In genomic region chr9:129069825-129070473, GRCh38 we compare ENCODE assay signal across 14 cellular contexts. TPM values are rescaled to one million over a fixed set of nuclear protein-coding genes. Genes with fewer than 3 reads are reported as not detected.
DNase-seq lines count a peak whose midpoint lies in the region; ATAC-seq and TF ChIP-seq lines count a peak whose summit lies in the region.
"Had no signal": no experiment of that assay in that cellular context is flagged by ENCODE, and none has a peak within 500 bp of the region (broad histone marks: within the 10 kb centered on the region; RNA-seq: fewer than 3 reads in every experiment).

No MANE protein-coding gene starts in this region.

- H3K79me2 ChIP-seq in Loucy (ENCODE audit: insufficient read depth, low read length), result peaks cover 20% of the 10 kb centered on the region; the same call in 1 of the 2 replicates

- H3K9me3 Mint-ChIP-seq in CD4-positive, CD25-positive, alpha-beta regulatory T cell, result no peaks in the 10 kb centered on the region
- no peaks in the 10 kb centered on the region for H3K9me3 Mint-ChIP-seq in endothelial cell (ENCODE audit: unreplicated experiment)
- H3K9me3 Mint-ChIP-seq in naive thymus-derived CD4-positive, alpha-beta T cell, result no peaks in the 10 kb centered on the region

- no peak overlapping the region for H3K27ac ChIP-seq in CD4-positive, CD25-positive, alpha-beta regulatory T cell (ENCODE audit: insufficient read depth, low read length, poor library complexity, severe bottlenecking)
- peak overlapping the region; percentile 37 for H3K27ac ChIP-seq in naive thymus-derived CD4-positive, alpha-beta T cell (ENCODE audit: low read depth, low read length)
- H3K27ac ChIP-seq: colonic mucosa, prostate gland had no signal

- CTCF ChIA-PET in naive thymus-derived CD4-positive, alpha-beta T cell (lab: Charles Lee), result no interaction called here

- intact Hi-C loops in naive thymus-derived CD4-positive, alpha-beta T cell (cut with micrococcal nuclease), result loop anchor here in 1 of 2 donors (1.0 kb wide), 1 partner anchor 11 kb away; the partner anchor contains the start of gene DOLPP1

- H3K9me2 ChIP-seq in Loucy (replicated peaks; ENCODE audit: low read depth, low read length), result no peaks in the 10 kb centered on the region

- H3F3A ChIP-seq in Loucy (ENCODE audit: low read depth), result peaks cover 11% of the 10 kb centered on the region; the same call in 1 of the 2 replicates

- H3K36me3 ChIP-seq in CD4-positive, CD25-positive, alpha-beta regulatory T cell (ENCODE audit: control insufficient read depth, insufficient read depth, low read length), result peaks cover 19% of the 10 kb centered on the region
- no peaks in the 10 kb centered on the region for H3K36me3 ChIP-seq in Loucy (ENCODE audit: insufficient read depth, low read length)
- peaks cover 0 to 25% (median 4%) of the 10 kb centered on the region in 3 experiments for H3K36me3 ChIP-seq in naive thymus-derived CD4-positive, alpha-beta T cell (ENCODE audit: control insufficient read depth in 2 of 3, insufficient read depth in 3 of 3, low read length in 3 of 3)

- POLR2A ChIA-PET in naive thymus-derived CD4-positive, alpha-beta T cell (lab: Charles Lee), result interaction anchor here (1.3 to 1.4 kb wide), 2 partner anchors 11 to 34 kb away, joined by 5 to 8 read pairs; partner anchors contain the start of genes DOLPP1 and MIGA2

- H3K9ac ChIP-seq in Loucy (ENCODE audit: low read depth, low read length, poor library complexity, severe bottlenecking), result peak overlapping the region; percentile 89

- TF ChIP-seq CTCF in Loucy (conservative IDR thresholded peaks at IDR 0.05; ENCODE audit: low read length) (no peak), endothelial cell (IDR thresholded peaks at IDR 0.05; ENCODE audit: unreplicated experiment) (peak; percentile 12)

- no peaks in the 10 kb centered on the region for H3K27me3 Mint-ChIP-seq in CD4-positive, CD25-positive, alpha-beta regulatory T cell
- peaks cover 5% of the 10 kb centered on the region for H3K27me3 Mint-ChIP-seq in endothelial cell (ENCODE audit: unreplicated experiment)
- no peaks in the 10 kb centered on the region for H3K27me3 Mint-ChIP-seq in naive thymus-derived CD4-positive, alpha-beta T cell

- H3K4me1 Mint-ChIP-seq in CD4-positive, CD25-positive, alpha-beta regulatory T cell, result peaks cover 0 to 38% (median 14%) of the 10 kb centered on the region in 4 donors
- H3K4me1 Mint-ChIP-seq in endothelial cell (ENCODE audit: unreplicated experiment), result peaks cover 6% of the 10 kb centered on the region
- peaks cover 20 to 46% (median 30%) of the 10 kb centered on the region in 7 donors for H3K4me1 Mint-ChIP-seq in naive thymus-derived CD4-positive, alpha-beta T cell

- H4K20me1 ChIP-seq in Loucy (ENCODE audit: insufficient read depth, low read length, poor library complexity, severe bottlenecking), result no peaks in the 10 kb centered on the region

- DNase-seq in CD4-positive, CD25-positive, alpha-beta regulatory T cell, result no peak
- no peak for DNase-seq in endothelial cell (ENCODE audit: low spot score)
- no peak for DNase-seq in naive thymus-derived CD4-positive, alpha-beta T cell
- no peak for DNase-seq in NCI-H524 (lab: John Stamatoyannopoulos, UW)
- DNase-seq: NCI-H1417 treated with DMSO at 0.1 percent for 48 hours, NCI-H510A treated with DMSO at 0.1 percent for 48 hours, RPMI8226 had no signal

- H3K4me1 ChIP-seq in CD4-positive, CD25-positive, alpha-beta regulatory T cell (ENCODE audit: control insufficient read depth, insufficient read depth, low read length, poor library complexity, severe bottlenecking), result peaks cover 33% of the 10 kb centered on the region
- H3K4me1 ChIP-seq in Loucy (ENCODE audit: insufficient read depth, low read length, poor library complexity, severe bottlenecking), result peaks cover 45% of the 10 kb centered on the region
- H3K4me1 ChIP-seq in naive thymus-derived CD4-positive, alpha-beta T cell (ENCODE audit: control insufficient read depth in 2 of 2, insufficient read depth in 2 of 2, low read length in 2 of 2), result peaks cover 12 to 41% of the 10 kb centered on the region in 2 donors
- H3K4me1 ChIP-seq: colonic mucosa, prostate gland had no signal

- no peak overlapping the region for H2AFZ ChIP-seq in Loucy (ENCODE audit: low read length)

- peaks cover 8% of the 10 kb centered on the region for H3K36me3 Mint-ChIP-seq in CD4-positive, CD25-positive, alpha-beta regulatory T cell
- peaks cover 15% of the 10 kb centered on the region for H3K36me3 Mint-ChIP-seq in endothelial cell (ENCODE audit: low read depth, unreplicated experiment)
- peaks cover 0 to 13% (median 0%) of the 10 kb centered on the region in 5 donors for H3K36me3 Mint-ChIP-seq in naive thymus-derived CD4-positive, alpha-beta T cell

- no peak overlapping the region for H3K4me3 ChIP-seq in CD4-positive, CD25-positive, alpha-beta regulatory T cell (ENCODE audit: low read depth, low read length)
- peak overlapping the region; percentile 68 for H3K4me3 ChIP-seq in Loucy (ENCODE audit: low read length, poor library complexity, severe bottlenecking)
- no peak overlapping the region for H3K4me3 ChIP-seq in naive thymus-derived CD4-positive, alpha-beta T cell (ENCODE audit: low read length)
- H3K4me3 ChIP-seq: colonic mucosa, prostate gland had no signal

- H3K9me3 ChIP-seq in CD4-positive, CD25-positive, alpha-beta regulatory T cell (ENCODE audit: control insufficient read depth in 2 of 2, low read length in 2 of 2), result no peaks in the 10 kb centered on the region
- H3K9me3 ChIP-seq in Loucy (ENCODE audit: insufficient read depth, low read depth, low read length), result no peaks in the 10 kb centered on the region
- no peaks in the 10 kb centered on the region for H3K9me3 ChIP-seq in naive thymus-derived CD4-positive, alpha-beta T cell (ENCODE audit: control insufficient read depth in 2 of 3, low read length in 3 of 3)
- H3K9me3 ChIP-seq: BE2C, colonic mucosa, prostate gland had no signal

- peak overlapping the region in 2 of 3 donors; percentile 44 to 73 for H3K27ac Mint-ChIP-seq in CD4-positive, CD25-positive, alpha-beta regulatory T cell
- no peak overlapping the region for H3K27ac Mint-ChIP-seq in endothelial cell (ENCODE audit: unreplicated experiment)
- H3K27ac Mint-ChIP-seq in naive thymus-derived CD4-positive, alpha-beta T cell, result peak overlapping the region in 7 of 9 donors; percentile 55 to 93 (median 91)

- H3K4me3 Mint-ChIP-seq in CD4-positive, CD25-positive, alpha-beta regulatory T cell, result no peak overlapping the region
- no peak overlapping the region for H3K4me3 Mint-ChIP-seq in endothelial cell (ENCODE audit: unreplicated experiment)
- peak overlapping the region in 3 of 10 donors; percentile 60 to 84 (median 81) for H3K4me3 Mint-ChIP-seq in naive thymus-derived CD4-positive, alpha-beta T cell

- no peaks in the 10 kb centered on the region for H3K27me3 ChIP-seq in CD4-positive, CD25-positive, alpha-beta regulatory T cell (ENCODE audit: control insufficient read depth, insufficient read depth, low read length)
- no peaks in the 10 kb centered on the region for H3K27me3 ChIP-seq in Loucy (ENCODE audit: insufficient read depth, low read length, poor library complexity, severe bottlenecking)
- no peaks in the 10 kb centered on the region for H3K27me3 ChIP-seq in naive thymus-derived CD4-positive, alpha-beta T cell (ENCODE audit: control insufficient read depth in 2 of 2, insufficient read depth in 2 of 2, low read length in 2 of 2)
- H3K27me3 ChIP-seq: BE2C, colonic mucosa had no signal

- peak overlapping the region; percentile 90 for H3K4me2 ChIP-seq in Loucy (ENCODE audit: low read depth, low read length, poor library complexity, severe bottlenecking)

- no peak for ATAC-seq in CD4-positive, CD25-positive, alpha-beta regulatory T cell (ENCODE audit: low read depth in 2 of 2)
- ATAC-seq in naive thymus-derived CD4-positive, alpha-beta T cell, result no peak
- no peak for ATAC-seq in activated CD4-positive, CD25-positive, alpha-beta regulatory T cell treated with anti-CD3 and anti-CD28 coated beads, Interleukin-2, amount 50 U/mL, for 24 hours
- ATAC-seq in GM19328 (IDR thresholded peaks at IDR 0.05; ENCODE audit: unreplicated experiment), result no peak
- no peak for ATAC-seq in GM19324 (IDR thresholded peaks at IDR 0.05; ENCODE audit: low FRiP score, unreplicated experiment)

RNA-seq across cellular contexts. Expression of gene DOLPP1, which starts 11.0 kb away (rescaled TPM):
- 3.9 TPM for total RNA-seq in CD4-positive, CD25-positive, alpha-beta regulatory T cell
- polyA plus RNA-seq in CD4-positive, CD25-positive, alpha-beta regulatory T cell, result 1 to 10 TPM; 8.6 to 9.3 (median 8.9) TPM
- total RNA-seq in endothelial cell (ENCODE audit: unreplicated experiment), result 21.4 TPM
- 10 to 100 TPM in 3 of 5 experiments, 1 to 10 TPM in 2; 5.7 to 17.1 (median 11.9) TPM for total RNA-seq in naive thymus-derived CD4-positive, alpha-beta T cell
- 10 to 100 TPM; 10.5 to 12.3 TPM for polyA plus RNA-seq in naive thymus-derived CD4-positive, alpha-beta T cell

RNA-seq across cellular contexts. Expression of gene MIGA2, which starts 33.5 kb away (rescaled TPM):
- 48.5 TPM for total RNA-seq in CD4-positive, CD25-positive, alpha-beta regulatory T cell
- 1 to 10 TPM; 6.3 to 8.0 (median 7.6) TPM for polyA plus RNA-seq in CD4-positive, CD25-positive, alpha-beta regulatory T cell
- total RNA-seq in endothelial cell (ENCODE audit: unreplicated experiment), result 32.9 TPM
- 10 to 100 TPM; 50.0 to 73.4 (median 60.7) TPM for total RNA-seq in naive thymus-derived CD4-positive, alpha-beta T cell
- polyA plus RNA-seq in naive thymus-derived CD4-positive, alpha-beta T cell, result 10 to 100 TPM in 1 of 2 donors, 1 to 10 TPM in 1; 7.1 to 15.2 TPM

RNA-seq across cellular contexts. Expression of gene CRAT, which starts 40.6 kb away (rescaled TPM):
- 12.5 TPM for total RNA-seq in CD4-positive, CD25-positive, alpha-beta regulatory T cell
- polyA plus RNA-seq in CD4-positive, CD25-positive, alpha-beta regulatory T cell, result 10 to 100 TPM in 2 of 4 donors, 1 to 10 TPM in 2; 8.7 to 11.4 (median 10.2) TPM
- 42.9 TPM for total RNA-seq in endothelial cell (ENCODE audit: unreplicated experiment)
- 10 to 100 TPM in 4 of 5 experiments, 1 to 10 TPM in 1; 7.2 to 15.6 (median 11.4) TPM for total RNA-seq in naive thymus-derived CD4-positive, alpha-beta T cell
- polyA plus RNA-seq in naive thymus-derived CD4-positive, alpha-beta T cell, result 10 to 100 TPM; 10.7 to 20.1 TPM

RNA-seq across cellular contexts. Expression of gene PTPA, which starts 41.3 kb away (rescaled TPM):
- total RNA-seq in CD4-positive, CD25-positive, alpha-beta regulatory T cell, result 53.7 TPM
- polyA plus RNA-seq in CD4-positive, CD25-positive, alpha-beta regulatory T cell, result 10 to 100 TPM; 12.9 to 21.6 (median 16.0) TPM
- total RNA-seq in endothelial cell (ENCODE audit: unreplicated experiment), result 120 TPM
- total RNA-seq in naive thymus-derived CD4-positive, alpha-beta T cell, result 100 to 1,000 TPM in 1 of 5 experiments, 10 to 100 TPM in 4; 45.0 to 110 (median 52.3) TPM
- polyA plus RNA-seq in naive thymus-derived CD4-positive, alpha-beta T cell, result 10 to 100 TPM; 12.6 to 13.8 TPM

RNA-seq across cellular contexts. Expression of gene SH3GLB2, which starts 41.8 kb away (rescaled TPM):
- total RNA-seq in CD4-positive, CD25-positive, alpha-beta regulatory T cell, result 77.8 TPM
- polyA plus RNA-seq in CD4-positive, CD25-positive, alpha-beta regulatory T cell, result 10 to 100 TPM; 18.2 to 38.8 (median 26.6) TPM
- 94.3 TPM for total RNA-seq in endothelial cell (ENCODE audit: unreplicated experiment)
- 100 to 1,000 TPM in 2 of 5 experiments, 10 to 100 TPM in 3; 76.3 to 106 (median 86.2) TPM for total RNA-seq in naive thymus-derived CD4-positive, alpha-beta T cell
- polyA plus RNA-seq in naive thymus-derived CD4-positive, alpha-beta T cell, result 10 to 100 TPM; 22.5 to 31.7 TPM
